In genomic region chr1:99292946-99293345, GRCh38 we compare ENCODE assay signal across 19 cellular contexts. TPM values are rescaled to one million over a fixed set of nuclear protein-coding genes. Genes with fewer than 3 reads are reported as not detected.
A peak's percentile ranks its signal among the peaks of the same experiment; 100 is the strongest.
DNase-seq lines count a peak whose midpoint lies in the region; ATAC-seq, FAIRE-seq and TF ChIP-seq lines count a peak whose summit lies in the region.
"Had no signal": no experiment of that assay in that cellular context is flagged by ENCODE, and none has a peak within 500 bp of the region (broad histone marks: within the 10 kb centered on the region; RNA-seq: fewer than 3 reads in every experiment).

No MANE protein-coding gene starts in this region.

- H3K9me3 Mint-ChIP-seq in astrocyte (ENCODE audit: unreplicated experiment), result no peaks in the 10 kb centered on the region

- no peaks in the 10 kb centered on the region for H4K20me1 ChIP-seq in astrocyte (ENCODE audit: insufficient read depth, low read length)

- DNase-seq in HCEC 1CT, result peak; percentile 21
- peak; percentile 43 for DNase-seq in astrocyte (ENCODE audit: low read depth)
- peak; percentile 31 for DNase-seq in middle frontal gyrus (ENCODE audit: extremely low spot score, low spot score)
- no peak for DNase-seq in heart right ventricle
- DNase-seq in RCC 7860 (ENCODE audit: low spot score), result no peak
- DNase-seq: AML-193, DMS79, H7, KBM-7, NCI-H187, NCI-H2107, NCI-H2227 treated with DMSO at 0.1 percent for 48 hours, NCI-H524 treated with DMSO at 0.1 percent for 48 hours, PC-3, SJCRH30 had no signal

- WGBS in heart right ventricle, 2 donors, result 68 to 72% methylated on average over 5 of the region's 5 CpGs

- peak overlapping the region; percentile 52 for H3K9ac ChIP-seq in astrocyte (ENCODE audit: low read length)

- H3K27me3 Mint-ChIP-seq in astrocyte (ENCODE audit: low read depth, unreplicated experiment), result no peaks in the 10 kb centered on the region

- H3K79me2 ChIP-seq in astrocyte (ENCODE audit: insufficient read depth, low read length), result no peaks in the 10 kb centered on the region

- H3K4me1 Mint-ChIP-seq in astrocyte (ENCODE audit: low read depth, unreplicated experiment), result peaks cover 4% of the 10 kb centered on the region

- ATAC-seq in heart right ventricle (no peak), HG02870 (IDR thresholded peaks at IDR 0.05; ENCODE audit: unreplicated experiment) (no peak), GM19397 (IDR thresholded peaks at IDR 0.05; ENCODE audit: unreplicated experiment) (no peak)
- ATAC-seq: PC-3 had no signal

- H3K27ac ChIP-seq in astrocyte (ENCODE audit: low read depth, low read length) (peak overlapping the region; percentile 40), heart right ventricle (no peak overlapping the region)
- H3K27ac ChIP-seq: C4-2B, SJCRH30 had no signal

- H3K4me2 ChIP-seq in astrocyte (ENCODE audit: low read length), result peak overlapping the region; percentile 68

- H3K4me3 Mint-ChIP-seq in astrocyte (ENCODE audit: unreplicated experiment), result no peak overlapping the region

- H3K27me3 ChIP-seq in astrocyte (ENCODE audit: insufficient read depth, low read length), result no peaks in the 10 kb centered on the region
- no peaks in the 10 kb centered on the region for H3K27me3 ChIP-seq in heart right ventricle
- H3K27me3 ChIP-seq: SJCRH30 had no signal

- peak overlapping the region; percentile 70 for H2AFZ ChIP-seq in astrocyte (ENCODE audit: low read depth, low read length)

- H3K27ac Mint-ChIP-seq in astrocyte (ENCODE audit: unreplicated experiment), result no peak overlapping the region

- H3K4me3 ChIP-seq in astrocyte (ENCODE audit: insufficient read depth, low read depth, low read length) (no peak overlapping the region), heart right ventricle (no peak overlapping the region)
- H3K4me3 ChIP-seq: SJCRH30 had no signal

- H3K36me3 ChIP-seq in astrocyte (ENCODE audit: insufficient read depth, low read length) (no peaks in the 10 kb centered on the region), heart right ventricle (no peaks in the 10 kb centered on the region)
- H3K36me3 ChIP-seq: SJCRH30 had no signal

- FAIRE-seq in astrocyte (lab: Jason Lieb, UNC) (no peak), RCC 7860 (lab: Jason Lieb, UNC) (no peak)
- FAIRE-seq: D721Med had no signal

- H3K36me3 Mint-ChIP-seq in astrocyte (ENCODE audit: low read depth, unreplicated experiment), result no peaks in the 10 kb centered on the region

- intact Hi-C loops in heart right ventricle (cut with DNase I), result no loop called here

- H3K9me3 ChIP-seq in astrocyte (ENCODE audit: insufficient read depth, low read depth, low read length) (no peaks in the 10 kb centered on the region), heart right ventricle (peaks cover 0 to 20% (median 6%) of the 10 kb centered on the region in 11 donors)
- H3K9me3 ChIP-seq: SJCRH30 had no signal

- TF ChIP-seq CTCF in astrocyte (IDR thresholded peaks at IDR 0.05; ENCODE audit: insufficient read depth, low read depth, low read length), result no peak
- no peak for TF ChIP-seq CTCF in heart right ventricle (IDR thresholded peaks at IDR 0.05)

- H3K4me1 ChIP-seq in astrocyte (ENCODE audit: insufficient read depth, low read length) (no peaks in the 10 kb centered on the region), heart right ventricle (no peaks in the 10 kb centered on the region)
- H3K4me1 ChIP-seq: SJCRH30 had no signal

RNA-seq across cellular contexts. Expression of gene PLPPR4, which starts 28.7 kb away (rescaled TPM):
- total RNA-seq in astrocyte, result 0.07 TPM in 2 replicates
- total RNA-seq in heart right ventricle, result under 1 TPM; 0.12 to 0.97 (median 0.42) TPM
- under 1 TPM; 0.15 to 0.22 TPM for polyA plus RNA-seq in heart right ventricle

Comparison
In these comparisons a context has a peak if more than half of its experiments do, and no peak if none do; other contexts are left out.
1. DNase-seq: peak in HCEC 1CT (single experiment), astrocyte (single experiment) and middle frontal gyrus (single experiment); none in heart right ventricle (0 of 2) and RCC 7860 (single experiment).